8 cellular contexts compared by ENCODE assay signal in the genomic region with DNA sequence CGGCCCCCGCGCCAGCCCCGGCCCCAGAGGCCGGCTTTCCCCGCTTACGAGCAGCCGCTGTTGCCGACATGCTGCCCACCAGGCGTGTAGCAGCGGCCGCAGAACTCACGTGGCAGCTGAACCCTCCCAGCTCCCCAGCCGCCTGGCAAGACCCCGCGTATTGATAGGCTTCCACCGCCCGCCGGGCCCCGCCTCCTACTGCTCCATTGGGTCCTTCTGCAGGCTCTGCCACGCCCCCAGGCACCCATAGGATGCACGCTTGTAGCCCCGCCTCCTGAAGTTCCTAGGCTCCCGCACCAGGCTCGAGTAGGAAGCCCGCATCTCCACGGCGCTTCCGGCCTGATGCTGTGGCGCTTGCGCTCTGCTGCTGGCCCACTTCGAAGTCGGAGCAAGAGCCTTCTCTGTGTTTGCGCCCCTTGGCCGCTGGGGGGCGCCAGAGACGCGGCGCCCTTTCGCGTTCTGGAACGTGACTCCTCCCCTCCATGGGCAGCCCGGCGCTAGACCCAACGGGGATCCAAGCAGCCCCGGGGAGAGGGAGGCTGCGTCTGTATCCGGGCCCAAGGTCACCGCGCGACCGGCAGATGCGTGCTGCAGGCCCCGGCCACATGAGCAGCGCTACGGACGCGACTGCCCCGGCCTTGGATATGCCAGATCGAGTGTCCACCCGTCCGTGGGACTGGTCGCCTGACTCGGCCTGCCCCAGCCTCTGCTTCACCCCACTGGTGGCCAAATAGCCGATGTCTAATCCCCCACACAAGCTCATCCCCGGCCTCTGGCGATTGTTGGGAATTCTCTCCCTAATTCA. TPM values are rescaled to one million over a fixed set of nuclear protein-coding genes. Genes with fewer than 3 reads are reported as not detected.
A peak's percentile ranks its signal among the peaks of the same experiment; 100 is the strongest.
DNase-seq lines count a peak whose midpoint lies in the region; ATAC-seq and TF ChIP-seq lines count a peak whose summit lies in the region.

A gene (plus strand): TSS at position 566 of the 805 bp plus-strand sequence. CDS start 993 bp downstream, outside the sequence.
A gene with protein sequence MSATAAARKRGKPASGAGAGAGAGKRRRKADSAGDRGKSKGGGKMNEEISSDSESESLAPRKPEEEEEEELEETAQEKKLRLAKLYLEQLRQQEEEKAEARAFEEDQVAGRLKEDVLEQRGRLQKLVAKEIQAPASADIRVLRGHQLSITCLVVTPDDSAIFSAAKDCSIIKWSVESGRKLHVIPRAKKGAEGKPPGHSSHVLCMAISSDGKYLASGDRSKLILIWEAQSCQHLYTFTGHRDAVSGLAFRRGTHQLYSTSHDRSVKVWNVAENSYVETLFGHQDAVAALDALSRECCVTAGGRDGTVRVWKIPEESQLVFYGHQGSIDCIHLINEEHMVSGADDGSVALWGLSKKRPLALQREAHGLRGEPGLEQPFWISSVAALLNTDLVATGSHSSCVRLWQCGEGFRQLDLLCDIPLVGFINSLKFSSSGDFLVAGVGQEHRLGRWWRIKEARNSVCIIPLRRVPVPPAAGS (minus strand): TSS at position 107 of the 805 bp plus-strand sequence. CDS start 37 bp downstream, at position 70.

- CTCF ChIA-PET in Panc1 (lab: Charles Lee): interaction anchor here (0.7 to 1.2 kb wide), 5 partner anchors 20 to 41 kb away, joined by 3 to 8 read pairs (median 3); a partner anchor contains a TSS

- ATAC-seq in GM21717 (IDR thresholded peaks at IDR 0.05; ENCODE audit: unreplicated experiment) (peak; percentile 87), Panc1 (peak; percentile 94), esophagus mucosa (peak; percentile 97)

- POLR2A ChIA-PET in Panc1 (lab: Charles Lee): interaction anchor here (0.6 to 0.9 kb wide), 3 partner anchors 52 to 216 kb away, joined by 3 to 5 read pairs (median 3); no protein-coding TSS in a partner anchor

- DNase-seq in DMS79 (lab: John Stamatoyannopoulos, UW) (peak; percentile 94), KG1 (lab: John Stamatoyannopoulos, UW) (peak; percentile 99), Panc1 (ENCODE audit: low read depth, low spot score) (peak; percentile 93)
- DNase-seq in activated T-cell treated with anti-CD3 and anti-CD28 coated beads, Interleukin-2, amount 50 U/mL, for 48 hours: peak; percentile 99
- peak; percentile 99 to 100 for DNase-seq in stimulated activated CD8-positive, alpha-beta memory T cell treated with anti-CD3 and anti-CD28 coated beads, Interleukin-7, amount 100 ng/mL, for 48 hours (ENCODE audit: extremely low read depth in 1 of 2, low read depth in 1 of 2)

- peak; percentile 98 for TF ChIP-seq CTCF in Panc1 (IDR thresholded peaks at IDR 0.05)

- no peaks in the 10 kb centered on the region for H3K27me3 ChIP-seq in Panc1 (ENCODE audit: control insufficient read depth, insufficient read depth, low read length)
- no peaks in the 10 kb centered on the region for H3K27me3 ChIP-seq in muscle layer of duodenum (ENCODE audit: low read depth, low read length)

- in situ Hi-C loops in Panc1 (cut with HindIII; ENCODE audit: low pct_unique_long_range_greater_than_20kb, low sequenced_read_pairs): no loop called here

- intact Hi-C loops in Panc1 (cut with micrococcal nuclease; ENCODE audit: unreplicated experiment): loop anchor here (2.0 kb wide), 1 partner anchor 33 kb away; a partner anchor contains a TSS

- H3K27ac ChIP-seq in Panc1 (ENCODE audit: low read length): peak within 1 kb of the TSS; percentile 95
- H3K27ac ChIP-seq in muscle layer of duodenum (ENCODE audit: low read length): peak within 1 kb of the TSS; percentile 97

- H3K36me3 ChIP-seq in Panc1 (ENCODE audit: control insufficient read depth, insufficient read depth, low read length): no peaks in the 10 kb centered on the region; the same call in 1 of the 2 replicates
- peaks cover 23 to 40% of the 10 kb centered on the region in 2 donors for H3K36me3 ChIP-seq in muscle layer of duodenum (ENCODE audit: control insufficient read depth in 1 of 2, insufficient read depth in 2 of 2, low read length in 2 of 2)

- BruUV-seq in Panc1 (replicated peaks; lab: Mats Ljungman, UMichigan): no TSS peak

- H3K4me3 ChIP-seq in Panc1 (ENCODE audit: low read depth in 2 of 2, low read length in 2 of 2) (peak within 1 kb of the TSS; percentile 93 to 94), muscle layer of duodenum (ENCODE audit: low read depth in 1 of 2, low read length in 2 of 2) (peak within 1 kb of the TSS; percentile 86 to 93)

- H3K4me1 ChIP-seq in Panc1 (ENCODE audit: control insufficient read depth, insufficient read depth, low read length) (peaks cover 7% of the 10 kb centered on the region; the same call in 1 of the 2 replicates), muscle layer of duodenum (ENCODE audit: control insufficient read depth in 1 of 2, insufficient read depth in 2 of 2, low read length in 2 of 2) (peaks cover 18 to 26% of the 10 kb centered on the region in 2 donors)

- H3K9me3 ChIP-seq in Panc1 (ENCODE audit: control insufficient read depth, insufficient read depth, low read depth, low read length) (no peaks in the 10 kb centered on the region), muscle layer of duodenum (ENCODE audit: control insufficient read depth in 1 of 2, low read length in 2 of 2) (no peaks in the 10 kb centered on the region)

RNA-seq across cellular contexts. Expression of the first gene that starts in this region (rescaled TPM):
- total RNA-seq in Panc1 (2021; ENCODE audit: unreplicated experiment) (16.1 TPM), esophagus mucosa (5.7 TPM)
- 35.2 TPM for polyA plus RNA-seq in Panc1 (2012; ENCODE audit: insufficient read length)

RNA-seq across cellular contexts. Expression of the second gene that starts in this region (rescaled TPM):
- total RNA-seq in Panc1 (2021; ENCODE audit: unreplicated experiment) (54.5 TPM), esophagus mucosa (18.6 TPM)
- 61.1 TPM for polyA plus RNA-seq in Panc1 (2012; ENCODE audit: insufficient read length)

Comparison
In these comparisons a context has a peak if more than half of its experiments do, and no peak if none do; other contexts are left out.
1. Peak in every context shown above with its lines: DNase-seq, ATAC-seq, H3K4me3 ChIP-seq and H3K27ac ChIP-seq.